Comparison of ENCODE assay signal across 2 cellular contexts in the genomic region with DNA sequence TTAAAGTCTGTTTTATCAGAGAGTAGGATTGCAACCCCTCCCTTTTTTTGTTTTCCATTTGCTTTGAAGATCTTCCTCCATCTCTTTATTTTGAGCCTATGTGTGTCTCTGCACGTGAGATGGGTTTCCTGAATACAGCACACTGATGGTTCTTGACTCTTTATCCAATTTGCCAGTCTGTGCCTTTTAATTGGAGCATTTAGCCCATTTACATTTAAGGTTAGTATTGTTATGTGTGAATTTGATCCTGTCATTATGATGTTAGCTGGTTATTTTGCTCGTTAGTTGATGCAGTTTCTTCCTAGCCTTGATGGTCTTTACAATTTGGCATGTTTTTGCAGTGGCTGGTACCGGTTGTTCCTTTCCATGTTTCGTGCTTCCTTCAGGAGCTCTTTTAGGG. TPM values are rescaled to one million over a fixed set of nuclear protein-coding genes. Genes with fewer than 3 reads are reported as not detected.
"Had no signal": no experiment of that assay in that cellular context is flagged by ENCODE, and none has a peak within 500 bp of the region (broad histone marks: within the 10 kb centered on the region; RNA-seq: fewer than 3 reads in every experiment).

No MANE protein-coding gene starts in this region.

RNA-seq across cellular contexts. Expression of gene ANKRD62, which starts 45.2 kb away (rescaled TPM):
- total RNA-seq: G401, GM12878 had no signal
- polyA plus RNA-seq: GM12878 had no signal
